Comparison of ENCODE assay signal across 8 cellular contexts in the genomic region with DNA sequence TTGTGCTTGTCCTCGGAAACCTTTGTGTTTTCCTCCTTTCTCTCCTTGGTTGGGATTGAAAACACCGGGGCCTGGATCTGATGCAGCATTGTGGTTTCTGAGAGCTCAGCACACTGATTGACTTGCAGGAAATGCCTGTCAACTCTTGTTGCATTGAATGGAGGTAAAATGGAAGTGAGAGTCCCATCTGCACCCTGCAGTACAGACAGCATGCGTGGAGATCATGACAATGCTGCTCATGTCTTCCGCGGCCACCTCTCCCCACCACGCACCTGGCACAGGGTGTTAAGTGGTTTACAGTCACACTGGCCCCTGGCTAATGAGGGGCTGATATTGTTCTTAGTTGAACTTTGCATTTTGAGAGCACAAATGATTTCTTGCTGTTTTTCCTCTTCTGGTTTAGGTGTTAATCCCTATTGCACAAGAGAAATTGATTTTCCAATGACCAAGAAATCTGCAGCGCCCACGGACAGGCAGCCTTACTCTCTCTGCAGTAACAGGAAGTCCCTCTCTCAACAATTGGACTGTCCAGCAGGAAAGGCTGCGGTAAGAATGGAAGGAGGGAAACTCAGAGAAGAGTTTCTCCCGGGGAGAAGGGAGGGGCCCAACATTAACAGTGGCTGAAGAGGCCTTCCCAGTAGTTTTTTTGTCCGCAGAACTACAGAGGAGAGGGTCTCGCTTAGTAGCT. TPM values are rescaled to one million over a fixed set of nuclear protein-coding genes. Genes with fewer than 3 reads are reported as not detected.
DNase-seq lines count a peak whose midpoint lies in the region; ATAC-seq, FAIRE-seq and TF ChIP-seq lines count a peak whose summit lies in the region.

No MANE protein-coding gene starts in this region.

- peak overlapping the region; percentile 29 for H3K4me3 ChIP-seq in choroid plexus epithelial cell (ENCODE audit: low read depth, low read length)

- DNase-seq in NCI-H82 (lab: John Stamatoyannopoulos, UW) (peak; percentile 42), NCI-H82 treated with DMSO at 0.1 percent for 48 hours (lab: John Stamatoyannopoulos, UW; ENCODE audit: unreplicated experiment) (no peak), choroid plexus epithelial cell (ENCODE audit: low read depth) (no peak), sciatic nerve (ENCODE audit: low spot score) (no peak), urothelium cell line (ENCODE audit: low spot score) (no peak)

- intact Hi-C loops in sciatic nerve (cut with DNase I), result loop anchor here (5.0 kb wide), 1 partner anchor 108 kb away; no protein-coding TSS in a partner anchor

- no peak for FAIRE-seq in urothelium cell line (lab: Jason Lieb, UNC)

- no peak for TF ChIP-seq CTCF in choroid plexus epithelial cell (conservative IDR thresholded peaks at IDR 0.05; ENCODE audit: low read depth, low read length)

- ATAC-seq in HG03432 (IDR thresholded peaks at IDR 0.05; ENCODE audit: unreplicated experiment), result peak; percentile 12
- ATAC-seq in sciatic nerve, result peak; percentile 49
- ATAC-seq in HG02588 (IDR thresholded peaks at IDR 0.05; ENCODE audit: unreplicated experiment), result no peak
- no peak for ATAC-seq in HG03571 (IDR thresholded peaks at IDR 0.05; ENCODE audit: unreplicated experiment)

RNA-seq across cellular contexts. Expression of a gene that starts 58.5 kb away (rescaled TPM):
- 6.1 TPM for total RNA-seq in sciatic nerve

Comparison
In these comparisons a context has a peak if more than half of its experiments do, and no peak if none do; other contexts are left out.
1. ATAC-seq: peak in HG03432 (single experiment) and sciatic nerve (single experiment); none in HG02588 (single experiment) and HG03571 (single experiment).